ENCODE assay signal across 8 cellular contexts in the genomic region with DNA sequence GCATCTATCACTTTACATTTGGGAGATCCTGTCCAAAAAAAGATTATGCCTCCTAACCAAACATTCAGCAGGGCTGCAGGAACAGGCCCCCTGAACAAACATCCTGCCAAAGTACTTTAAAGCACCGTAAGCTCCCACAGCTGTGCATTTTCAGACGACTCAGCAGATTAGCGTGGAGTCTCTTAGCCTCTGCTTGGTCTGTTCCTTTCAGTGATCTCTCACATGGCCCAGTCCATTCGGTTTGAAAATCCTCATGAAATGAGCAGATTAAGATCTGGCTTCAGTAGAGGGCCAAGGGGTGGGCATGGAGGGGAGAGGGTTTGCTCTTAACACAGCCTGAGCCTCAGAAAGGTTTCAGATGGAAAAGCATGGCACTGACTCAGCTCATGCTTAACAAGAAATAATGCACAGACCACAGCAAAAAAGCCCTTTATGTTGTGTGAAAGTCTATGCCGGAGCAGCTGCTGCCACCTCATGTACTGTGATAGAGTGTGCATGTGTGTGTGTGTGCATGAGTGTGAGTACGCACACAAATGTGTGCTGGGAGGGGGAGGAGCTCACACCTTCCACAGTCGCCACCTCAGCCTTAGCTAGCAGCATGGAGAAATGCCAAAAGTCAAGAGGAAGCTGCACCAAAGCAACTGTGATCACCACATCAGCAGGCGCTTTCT.
DNase-seq lines count a peak whose midpoint lies in the region; ATAC-seq and TF ChIP-seq lines count a peak whose summit lies in the region.
"Not testable (repeated sequence)": the region's sequence is repeated elsewhere in the genome, so short reads cannot be mapped to it uniquely, and the experiment has no call there.

No MANE protein-coding gene starts in this region.

- 59% methylated on average over 8 of the region's 8 CpGs for WGBS in mammary epithelial cell (ENCODE audit: low coverage, missing lambda C conversion rate)

- H3K27ac Mint-ChIP-seq in activated CD8-positive, alpha-beta T cell treated with anti-CD3 and anti-CD28 coated beads for 36 hours, result peak overlapping the region; percentile 42

- not testable (repeated sequence) for TF ChIP-seq CTCF in activated CD8-positive, alpha-beta T cell treated with anti-CD3 and anti-CD28 coated beads for 36 hours (IDR thresholded peaks at IDR 0.05); mammary epithelial cell (conservative IDR thresholded peaks at IDR 0.05 in 1 of 2, IDR thresholded peaks at IDR 0.05 in 1 of 2; ENCODE audit: extremely low read depth in 1 of 2, insufficient read depth in 1 of 2, low read depth in 1 of 2, low read length in 2 of 2)

- CTCF ChIA-PET in activated CD8-positive, alpha-beta T cell treated with anti-CD3 and anti-CD28 coated beads for 36 hours (lab: Charles Lee), result interaction anchor here (0.9 kb wide), 1 partner anchor 73 kb away, joined by 3 read pairs; no protein-coding TSS in a partner anchor
- CTCF ChIA-PET in mammary epithelial cell (lab: Charles Lee; ENCODE audit: low non-redundant PET), result not testable (repeated sequence)

- not testable (repeated sequence) for H3K36me3 ChIP-seq in mammary epithelial cell (ENCODE audit: insufficient read depth, low read length)

- not testable (repeated sequence) for BruUV-seq in mammary epithelial cell (replicated peaks; lab: Mats Ljungman, UMichigan)

- H3K4me3 ChIP-seq in mammary epithelial cell (replicated peaks in 1 of 3; ENCODE audit: insufficient read depth in 1 of 3, low read depth in 2 of 3, low read length in 3 of 3), result not testable (repeated sequence)

- in situ Hi-C loops in KBM-7 (cut with MboI; ENCODE audit: low pct_unique_long_range_greater_than_20kb, low sequenced_read_pairs); mammary epithelial cell (cut with MboI; ENCODE audit: low sequenced_read_pairs in 2 of 2): not testable (repeated sequence)

- not testable (repeated sequence) for H4K20me1 ChIP-seq in mammary epithelial cell (ENCODE audit: insufficient read depth, low read length)

- DNase-seq in D341Med (ENCODE audit: low spot score), result peak; percentile 38
- peak; percentile 23 for DNase-seq in KBM-7
- peak; percentile 73 for DNase-seq in activated CD8-positive, alpha-beta T cell treated with anti-CD3 and anti-CD28 coated beads for 36 hours
- peak; percentile 27 for DNase-seq in mammary epithelial cell
- peak in 1 of 2 donors; percentile 16 for DNase-seq in left colon
- peak; percentile 54 for DNase-seq in stimulated activated CD4-positive, alpha-beta T cell treated with anti-CD3 and anti-CD28 coated beads, Interleukin-1b, Interleukin-23, amount 100 ng/mL, for 48 hours

- dilution Hi-C loops in mammary epithelial cell (cut with HindIII; ENCODE audit: low sequenced_read_pairs), result not testable (repeated sequence)

- intact Hi-C loops in activated CD8-positive, alpha-beta T cell treated with anti-CD3 and anti-CD28 coated beads for 36 hours (cut with micrococcal nuclease); mammary epithelial cell (cut with micrococcal nuclease); left colon (cut with DNase I, micrococcal nuclease): not testable (repeated sequence)

- not testable (repeated sequence) for H3K9me3 Mint-ChIP-seq in activated CD8-positive, alpha-beta T cell treated with anti-CD3 and anti-CD28 coated beads for 36 hours

- H3K9ac ChIP-seq in mammary epithelial cell (ENCODE audit: insufficient read depth, low read length), result not testable (repeated sequence)

- H3K4me1 Mint-ChIP-seq in activated CD8-positive, alpha-beta T cell treated with anti-CD3 and anti-CD28 coated beads for 36 hours (ENCODE audit: low read depth), result not testable (repeated sequence)

- peak overlapping the region; percentile 38 for H3K4me3 Mint-ChIP-seq in activated CD8-positive, alpha-beta T cell treated with anti-CD3 and anti-CD28 coated beads for 36 hours

- not testable (repeated sequence) for H2AFZ ChIP-seq in mammary epithelial cell (ENCODE audit: low read depth, low read length)

- ATAC-seq in GM19463 (IDR thresholded peaks at IDR 0.05; ENCODE audit: unreplicated experiment), result peak; percentile 90
- peak; percentile 79 for ATAC-seq in HG02943 (IDR thresholded peaks at IDR 0.05; ENCODE audit: low read depth, unreplicated experiment)
- peak; percentile 94 for ATAC-seq in activated CD8-positive, alpha-beta T cell treated with anti-CD3 and anti-CD28 coated beads for 36 hours
- peak; percentile 16 for ATAC-seq in left colon

- not testable (repeated sequence) for H3K79me2 ChIP-seq in mammary epithelial cell (ENCODE audit: insufficient read depth, low read length)

- H3K27me3 Mint-ChIP-seq in activated CD8-positive, alpha-beta T cell treated with anti-CD3 and anti-CD28 coated beads for 36 hours, result not testable (repeated sequence)

- H3K4me1 ChIP-seq in mammary epithelial cell (ENCODE audit: insufficient read depth, low read length), result not testable (repeated sequence)

- not testable (repeated sequence) for H3K27me3 ChIP-seq in mammary epithelial cell (ENCODE audit: insufficient read depth, low read length)

- H3K9me3 ChIP-seq in mammary epithelial cell (replicated peaks; ENCODE audit: insufficient read depth, low read length), result not testable (repeated sequence)

- H3K36me3 Mint-ChIP-seq in activated CD8-positive, alpha-beta T cell treated with anti-CD3 and anti-CD28 coated beads for 36 hours (ENCODE audit: low read depth), result not testable (repeated sequence)

- H3K27ac ChIP-seq in mammary epithelial cell (ENCODE audit: insufficient read depth, low read depth, low read length), result not testable (repeated sequence)

- H3K4me2 ChIP-seq in mammary epithelial cell (ENCODE audit: insufficient read depth, low read depth, low read length), result not testable (repeated sequence)

- POLR2A ChIA-PET in activated CD8-positive, alpha-beta T cell treated with anti-CD3 and anti-CD28 coated beads for 36 hours (lab: Charles Lee), result interaction anchor here (0.7 kb wide), 1 partner anchor 73 kb away, joined by 3 read pairs; no protein-coding TSS in a partner anchor

Comparison
In these comparisons a context has a peak if more than half of its experiments do, and no peak if none do; other contexts are left out.
1. ATAC-seq: peak in every context shown above with its lines; median percentile 94 in activated CD8-positive, alpha-beta T cell treated with anti-CD3 and anti-CD28 coated beads for 36 hours; 90 in GM19463; 79 in HG02943; 16 in left colon.